Comparison of ENCODE assay signal across 15 cellular contexts in genomic region chr11:3971756-3972404, GRCh38.
A peak's percentile ranks its signal among the peaks of the same experiment; 100 is the strongest.
DNase-seq lines count a peak whose midpoint lies in the region; ATAC-seq and TF ChIP-seq lines count a peak whose summit lies in the region.
"Had no signal": no experiment of that assay in that cellular context is flagged by ENCODE, and none has a peak within 500 bp of the region (broad histone marks: within the 10 kb centered on the region; RNA-seq: fewer than 3 reads in every experiment).

No MANE protein-coding gene starts in this region.

- no peaks in the 10 kb centered on the region for H3K9me3 Mint-ChIP-seq in activated naive CD8-positive, alpha-beta T cell treated with anti-CD3 and anti-CD28 coated beads, Interleukin-2, amount 50 U/mL, for 24 hours
- no peaks in the 10 kb centered on the region for H3K9me3 Mint-ChIP-seq in activated naive CD4-positive, alpha-beta T cell treated with anti-CD3 and anti-CD28 coated beads, Interleukin-2, amount 10 ng/mL, durations not matched to agents 7 days and 5 days
- H3K9me3 Mint-ChIP-seq in endodermal cell, result no peaks in the 10 kb centered on the region

- H3K4me1 Mint-ChIP-seq in activated naive CD8-positive, alpha-beta T cell treated with anti-CD3 and anti-CD28 coated beads, Interleukin-2, amount 50 U/mL, for 24 hours, result peaks cover 61% of the 10 kb centered on the region
- peaks cover 50% of the 10 kb centered on the region for H3K4me1 Mint-ChIP-seq in activated naive CD4-positive, alpha-beta T cell treated with anti-CD3 and anti-CD28 coated beads, Interleukin-2, amount 10 ng/mL, durations not matched to agents 7 days and 5 days
- H3K4me1 Mint-ChIP-seq in endodermal cell, result peaks cover 8% of the 10 kb centered on the region

- intact Hi-C loops in right cardiac atrium (cut with DNase I), result no loop called here

- DNase-seq in AML-193 (lab: John Stamatoyannopoulos, UW) (peak; percentile 40 to 46), HCEC 1CT (peak; percentile 58), foreskin keratinocyte (no peak), NCI-H510A treated with DMSO at 0.1 percent for 48 hours (lab: John Stamatoyannopoulos, UW) (no peak), right cardiac atrium (no peak), endodermal cell (no peak)
- DNase-seq in activated naive CD8-positive, alpha-beta T cell treated with anti-CD3 and anti-CD28 coated beads, Interleukin-2, amount 50 U/mL, for 24 hours, result no peak
- no peak for DNase-seq in activated naive CD4-positive, alpha-beta T cell treated with anti-CD3 and anti-CD28 coated beads, Interleukin-2, amount 10 ng/mL, durations not matched to agents 7 days and 5 days
- DNase-seq: activated effector memory CD4-positive, alpha-beta T cell treated with anti-CD3 and anti-CD28 coated beads, Interleukin-2, amount 50 U/mL, for 16 hours; colonic mucosa; H7; WERI-Rb-1 had no signal

- H3K4me3 ChIP-seq in right cardiac atrium (ENCODE audit: low read length) (no peak overlapping the region), endodermal cell (ENCODE audit: low read length) (no peak overlapping the region)
- H3K4me3 ChIP-seq: colonic mucosa had no signal

- no peaks in the 10 kb centered on the region for H3K9me3 ChIP-seq in right cardiac atrium (ENCODE audit: control insufficient read depth, low read length)
- no peaks in the 10 kb centered on the region for H3K9me3 ChIP-seq in endodermal cell (ENCODE audit: control insufficient read depth, low read length)
- H3K9me3 ChIP-seq: colonic mucosa had no signal

- ATAC-seq in activated naive CD8-positive, alpha-beta T cell treated with anti-CD3 and anti-CD28 coated beads, Interleukin-2, amount 50 U/mL, for 24 hours, result no peak
- ATAC-seq in foreskin keratinocyte, result peak; percentile 62
- no peak for ATAC-seq in right cardiac atrium
- ATAC-seq: HepG2, Right ventricle myocardium inferior, sciatic nerve had no signal

- 88% methylated on average over 2 of the region's 2 CpGs for WGBS in right cardiac atrium
- WGBS in endodermal cell (ENCODE audit: insufficient coverage in 1 of 2, insufficient read length in 1 of 2), 2 experiments, result 94% methylated on average over 2 of the region's 2 CpGs; no CpG with 5 or more reads in 1 of the 2 experiments

- H3K27me3 ChIP-seq in foreskin keratinocyte (no peaks in the 10 kb centered on the region), right cardiac atrium (ENCODE audit: control insufficient read depth, insufficient read depth) (no peaks in the 10 kb centered on the region), endodermal cell (ENCODE audit: control insufficient read depth, insufficient read depth, low read length, poor library complexity, severe bottlenecking) (no peaks in the 10 kb centered on the region)
- H3K27me3 ChIP-seq: colonic mucosa had no signal

- peak overlapping the region; percentile 9 for H3K27ac Mint-ChIP-seq in activated naive CD8-positive, alpha-beta T cell treated with anti-CD3 and anti-CD28 coated beads, Interleukin-2, amount 50 U/mL, for 24 hours
- H3K27ac Mint-ChIP-seq in activated naive CD4-positive, alpha-beta T cell treated with anti-CD3 and anti-CD28 coated beads, Interleukin-2, amount 10 ng/mL, durations not matched to agents 7 days and 5 days, result no peak overlapping the region
- H3K27ac Mint-ChIP-seq in endodermal cell, result no peak overlapping the region

- H3K27me3 Mint-ChIP-seq in activated naive CD8-positive, alpha-beta T cell treated with anti-CD3 and anti-CD28 coated beads, Interleukin-2, amount 50 U/mL, for 24 hours, result no peaks in the 10 kb centered on the region
- no peaks in the 10 kb centered on the region for H3K27me3 Mint-ChIP-seq in activated naive CD4-positive, alpha-beta T cell treated with anti-CD3 and anti-CD28 coated beads, Interleukin-2, amount 10 ng/mL, durations not matched to agents 7 days and 5 days
- H3K27me3 Mint-ChIP-seq in endodermal cell (ENCODE audit: insufficient read depth), result no peaks in the 10 kb centered on the region

- TF ChIP-seq CTCF in foreskin keratinocyte (conservative IDR thresholded peaks at IDR 0.05) (peak; percentile 50), endodermal cell (conservative IDR thresholded peaks at IDR 0.05) (no peak)

- H3K27ac ChIP-seq in foreskin keratinocyte (no peak overlapping the region), right cardiac atrium (ENCODE audit: low read length) (no peak overlapping the region), endodermal cell (ENCODE audit: low read depth, low read length) (no peak overlapping the region)
- H3K27ac ChIP-seq: colonic mucosa, WERI-Rb-1 had no signal

- no peak overlapping the region for H3K4me3 Mint-ChIP-seq in activated naive CD8-positive, alpha-beta T cell treated with anti-CD3 and anti-CD28 coated beads, Interleukin-2, amount 50 U/mL, for 24 hours
- no peak overlapping the region for H3K4me3 Mint-ChIP-seq in activated naive CD4-positive, alpha-beta T cell treated with anti-CD3 and anti-CD28 coated beads, Interleukin-2, amount 10 ng/mL, durations not matched to agents 7 days and 5 days
- H3K4me3 Mint-ChIP-seq in endodermal cell, result no peak overlapping the region

- H3K36me3 ChIP-seq in endodermal cell (ENCODE audit: control insufficient read depth, insufficient read depth, low read length), result no peaks in the 10 kb centered on the region
- H3K36me3 ChIP-seq: colonic mucosa, WERI-Rb-1 had no signal

- H3K4me1 ChIP-seq in foreskin keratinocyte, result no peaks in the 10 kb centered on the region
- no peaks in the 10 kb centered on the region for H3K4me1 ChIP-seq in right cardiac atrium (ENCODE audit: control insufficient read depth, insufficient read depth, low read length)
- no peaks in the 10 kb centered on the region for H3K4me1 ChIP-seq in endodermal cell (ENCODE audit: control insufficient read depth, insufficient read depth, low read length)
- H3K4me1 ChIP-seq: colonic mucosa had no signal

- CTCF ChIA-PET in activated naive CD4-positive, alpha-beta T cell treated with anti-CD3 and anti-CD28 coated beads, Interleukin-2, amount 10 ng/mL, durations not matched to agents 7 days and 5 days (lab: Charles Lee), result interaction anchor here (1.7 kb wide), 1 partner anchor 123 kb away, joined by 7 read pairs; no protein-coding TSS in a partner anchor

- H3K36me3 Mint-ChIP-seq in activated naive CD8-positive, alpha-beta T cell treated with anti-CD3 and anti-CD28 coated beads, Interleukin-2, amount 50 U/mL, for 24 hours (ENCODE audit: low read depth), result peaks cover 32% of the 10 kb centered on the region
- H3K36me3 Mint-ChIP-seq in activated naive CD4-positive, alpha-beta T cell treated with anti-CD3 and anti-CD28 coated beads, Interleukin-2, amount 10 ng/mL, durations not matched to agents 7 days and 5 days, result peaks cover 44% of the 10 kb centered on the region
- no peaks in the 10 kb centered on the region for H3K36me3 Mint-ChIP-seq in endodermal cell (ENCODE audit: low read depth)

- no peak overlapping the region for H3K9ac ChIP-seq in endodermal cell (ENCODE audit: extremely low read depth, low read length, poor library complexity, severe bottlenecking)

Comparison
In these comparisons a context has a peak if more than half of its experiments do, and no peak if none do; other contexts are left out.
1. DNase-seq: peak in AML-193 (2 of 2) and HCEC 1CT (single experiment); none in activated naive CD8-positive, alpha-beta T cell treated with anti-CD3 and anti-CD28 coated beads, Interleukin-2, amount 50 U/mL, for 24 hours (single experiment), foreskin keratinocyte (0 of 2), NCI-H510A treated with DMSO at 0.1 percent for 48 hours (single experiment), right cardiac atrium (0 of 3), activated naive CD4-positive, alpha-beta T cell treated with anti-CD3 and anti-CD28 coated beads, Interleukin-2, amount 10 ng/mL, durations not matched to agents 7 days and 5 days (single experiment) and endodermal cell (single experiment).